Comparison of ENCODE assay signal across 8 cellular contexts in genomic region chr12:132222096-132222807, GRCh38.
DNase-seq lines count a peak whose midpoint lies in the region; ATAC-seq and TF ChIP-seq lines count a peak whose summit lies in the region.

No MANE protein-coding gene starts in this region.

- H3K4me3 Mint-ChIP-seq in HFFc6, result no peak overlapping the region

- H3K27ac Mint-ChIP-seq in HFFc6, result no peak overlapping the region; the same call in 1 of the 2 replicates

- peaks cover 8% of the 10 kb centered on the region; the same call in 1 of the 2 replicates for H3K9me3 Mint-ChIP-seq in HFFc6

- no peak for ATAC-seq in HG03571 (IDR thresholded peaks at IDR 0.05; ENCODE audit: unreplicated experiment)
- ATAC-seq in left lobe of liver, result no peak
- ATAC-seq in GM21786 (IDR thresholded peaks at IDR 0.05; ENCODE audit: unreplicated experiment), result no peak

- in situ Hi-C loops in T47D (cut with HindIII; ENCODE audit: low pct_unique_long_range_greater_than_20kb, low sequenced_read_pairs), result no loop called here

- DNase-seq in AML-193 (lab: John Stamatoyannopoulos, UW) (peak; percentile 86 to 91), HFFc6 (peak; percentile 60), SKM-1 treated with dmso at 0.1 percent for 144 hours (lab: John Stamatoyannopoulos, UW; ENCODE audit: unreplicated experiment) (peak; percentile 15), T47D (ENCODE audit: low read depth in 1 of 2, low spot score in 1 of 2) (peak; percentile 74 to 93), renal cortical epithelial cell (ENCODE audit: low read depth) (peak; percentile 89), left lobe of liver (ENCODE audit: low spot score) (no peak)

- H3K4me1 Mint-ChIP-seq in HFFc6 (ENCODE audit: low read depth), result peaks cover 12% of the 10 kb centered on the region

- H3K36me3 Mint-ChIP-seq in HFFc6 (ENCODE audit: low read depth), result no peaks in the 10 kb centered on the region; the same call in 1 of the 2 replicates

- peaks cover 17% of the 10 kb centered on the region for H3K27me3 Mint-ChIP-seq in HFFc6 (ENCODE audit: insufficient read depth)

- TF ChIP-seq CTCF in HFFc6 (IDR thresholded peaks at IDR 0.05), result no peak
